ENCODE assay signal across 10 cellular contexts in the genomic region with DNA sequence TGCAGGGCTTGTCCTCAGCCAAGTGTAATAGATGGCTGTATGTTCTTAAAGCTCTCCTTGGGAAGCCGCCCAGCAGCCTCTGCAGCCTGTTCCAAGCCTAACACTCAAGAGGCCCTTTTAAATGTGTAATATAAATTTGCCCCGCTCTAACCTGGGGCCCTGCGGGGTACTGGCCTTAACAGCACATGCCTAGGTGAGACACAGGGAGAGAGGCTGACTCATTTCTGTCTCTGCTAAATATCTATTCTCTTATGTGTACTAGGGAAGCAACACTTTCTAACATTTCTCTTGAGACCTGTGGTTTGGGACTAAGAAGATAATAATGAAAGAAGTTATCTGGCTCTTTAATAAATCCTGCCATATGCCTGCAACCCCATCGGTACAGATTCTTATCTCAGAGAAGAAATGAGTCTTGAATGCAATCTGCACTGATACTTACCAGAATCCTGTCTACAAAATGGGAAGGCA. TPM values are rescaled to one million over a fixed set of nuclear protein-coding genes. Genes with fewer than 3 reads are reported as not detected.
DNase-seq lines count a peak whose midpoint lies in the region; ATAC-seq and TF ChIP-seq lines count a peak whose summit lies in the region.
"Had no signal": no experiment of that assay in that cellular context is flagged by ENCODE, and none has a peak within 500 bp of the region (broad histone marks: within the 10 kb centered on the region; RNA-seq: fewer than 3 reads in every experiment).

No MANE protein-coding gene starts in this region.

- H3K9ac ChIP-seq in Karpas-422 (ENCODE audit: low read length) = no peak overlapping the region

- DNase-seq in sigmoid colon (peak; percentile 86), erythroblast (lab: John Stamatoyannopoulos, UW) (no peak), Karpas-422 (no peak)
- no peak for DNase-seq in activated CD4-positive, alpha-beta T cell treated with anti-CD3 and anti-CD28 coated beads, Interleukin-2, amount 10 ng/mL, durations not matched to agents 7 days and 5 days
- DNase-seq: activated naive CD8-positive, alpha-beta T cell treated with anti-CD3 and anti-CD28 coated beads, Interleukin-2, amount 10 ng/mL, durations not matched to agents 7 days and 5 days; hypothalamus had no signal

- H3K9me3 ChIP-seq in sigmoid colon (no peaks in the 10 kb centered on the region), Karpas-422 (ENCODE audit: low read length) (no peaks in the 10 kb centered on the region)

- H3K4me1 ChIP-seq in sigmoid colon (peaks cover 0 to 84% (median 49%) of the 10 kb centered on the region in 4 donors), Karpas-422 (ENCODE audit: low read length) (peaks cover 3% of the 10 kb centered on the region; the same call in 1 of the 2 replicates)

- H3K9me2 ChIP-seq in Karpas-422 (replicated peaks; ENCODE audit: insufficient read depth, low read length) = no peaks in the 10 kb centered on the region

- peaks cover 9% of the 10 kb centered on the region for H3K27me3 Mint-ChIP-seq in brain
- peaks cover 28% of the 10 kb centered on the region for H3K27me3 Mint-ChIP-seq in activated CD4-positive, alpha-beta T cell treated with anti-CD3 and anti-CD28 coated beads, Interleukin-2, amount 10 ng/mL, durations not matched to agents 7 days and 5 days

- peak overlapping the region; percentile 47 to 84 (median 75) for H3K27ac ChIP-seq in sigmoid colon
- no peak overlapping the region for H3K27ac ChIP-seq in Karpas-422 (ENCODE audit: low read length)

- H3K36me3 ChIP-seq in sigmoid colon (no peaks in the 10 kb centered on the region), Karpas-422 (ENCODE audit: insufficient read depth, low read length) (no peaks in the 10 kb centered on the region)

- no peaks in the 10 kb centered on the region for H3K79me2 ChIP-seq in Karpas-422 (ENCODE audit: low read length)

- peak; percentile 56 for ATAC-seq in GM18907 (IDR thresholded peaks at IDR 0.05; ENCODE audit: unreplicated experiment)
- peak; percentile 71 for ATAC-seq in HG03097 (IDR thresholded peaks at IDR 0.05; ENCODE audit: low FRiP score, unreplicated experiment)
- no peak for ATAC-seq in GM19467 (IDR thresholded peaks at IDR 0.05; ENCODE audit: unreplicated experiment)

- H3K27me3 ChIP-seq in sigmoid colon (no peaks in the 10 kb centered on the region), Karpas-422 (ENCODE audit: low read length) (no peaks in the 10 kb centered on the region)

- 60 to 71% methylated on average over 4 of the region's 4 CpGs for WGBS in sigmoid colon, 2 donors

- no peak overlapping the region for H2AFZ ChIP-seq in Karpas-422 (ENCODE audit: low read length)

- no peaks in the 10 kb centered on the region for H4K20me1 ChIP-seq in Karpas-422 (ENCODE audit: insufficient read depth, low read depth, low read length)

- no peak for TF ChIP-seq POLR2A in sigmoid colon (IDR thresholded peaks at IDR 0.05)
- TF ChIP-seq POLR2A in erythroblast (IDR thresholded peaks at IDR 0.05; ENCODE audit: low read length) = no peak

- TF ChIP-seq CTCF in brain (conservative IDR thresholded peaks at IDR 0.05) (no peak), sigmoid colon (IDR thresholded peaks at IDR 0.05) (no peak)

- peak overlapping the region in 4 of 5 experiments; percentile 25 to 85 (median 54) for H3K27ac Mint-ChIP-seq in brain
- no peak overlapping the region for H3K27ac Mint-ChIP-seq in activated CD4-positive, alpha-beta T cell treated with anti-CD3 and anti-CD28 coated beads, Interleukin-2, amount 10 ng/mL, durations not matched to agents 7 days and 5 days

- H3K36me3 Mint-ChIP-seq in brain = no peaks in the 10 kb centered on the region
- no peaks in the 10 kb centered on the region for H3K36me3 Mint-ChIP-seq in activated CD4-positive, alpha-beta T cell treated with anti-CD3 and anti-CD28 coated beads, Interleukin-2, amount 10 ng/mL, durations not matched to agents 7 days and 5 days (ENCODE audit: low read depth)
- H3K36me3 Mint-ChIP-seq: activated naive CD8-positive, alpha-beta T cell treated with anti-CD3 and anti-CD28 coated beads, Interleukin-2, amount 10 ng/mL, durations not matched to agents 7 days and 5 days had no signal

- H3K4me1 Mint-ChIP-seq in brain = peaks cover 59% of the 10 kb centered on the region
- no peaks in the 10 kb centered on the region for H3K4me1 Mint-ChIP-seq in activated CD4-positive, alpha-beta T cell treated with anti-CD3 and anti-CD28 coated beads, Interleukin-2, amount 10 ng/mL, durations not matched to agents 7 days and 5 days
- H3K4me1 Mint-ChIP-seq: activated naive CD8-positive, alpha-beta T cell treated with anti-CD3 and anti-CD28 coated beads, Interleukin-2, amount 10 ng/mL, durations not matched to agents 7 days and 5 days had no signal

- H3K4me3 ChIP-seq in sigmoid colon (no peak overlapping the region), Karpas-422 (ENCODE audit: low read length) (no peak overlapping the region)

- H3K4me2 ChIP-seq in Karpas-422 (ENCODE audit: low read depth, low read length, poor library complexity, severe bottlenecking) = no peak overlapping the region

- intact Hi-C loops in sigmoid colon (cut with DNase I) = loop anchor here (2.0 kb wide), 1 partner anchor 43 kb away; no protein-coding TSS in a partner anchor

- H3K4me3 Mint-ChIP-seq in brain = peak overlapping the region in 1 of 5 experiments; percentile 38
- no peak overlapping the region for H3K4me3 Mint-ChIP-seq in activated CD4-positive, alpha-beta T cell treated with anti-CD3 and anti-CD28 coated beads, Interleukin-2, amount 10 ng/mL, durations not matched to agents 7 days and 5 days
- H3K4me3 Mint-ChIP-seq: activated naive CD8-positive, alpha-beta T cell treated with anti-CD3 and anti-CD28 coated beads, Interleukin-2, amount 10 ng/mL, durations not matched to agents 7 days and 5 days had no signal

- TF ChIP-seq EP300 in sigmoid colon (IDR thresholded peaks at IDR 0.05) = peak in 3 of 4 donors; percentile 28 to 82 (median 52)

- H3K9me3 Mint-ChIP-seq in brain = peaks cover 0 to 7% (median 0%) of the 10 kb centered on the region in 5 experiments
- H3K9me3 Mint-ChIP-seq in activated CD4-positive, alpha-beta T cell treated with anti-CD3 and anti-CD28 coated beads, Interleukin-2, amount 10 ng/mL, durations not matched to agents 7 days and 5 days = no peaks in the 10 kb centered on the region
- H3K9me3 Mint-ChIP-seq: activated naive CD8-positive, alpha-beta T cell treated with anti-CD3 and anti-CD28 coated beads, Interleukin-2, amount 10 ng/mL, durations not matched to agents 7 days and 5 days had no signal

- POLR2A ChIA-PET in activated CD4-positive, alpha-beta T cell treated with anti-CD3 and anti-CD28 coated beads, Interleukin-2, amount 10 ng/mL, durations not matched to agents 7 days and 5 days (lab: Charles Lee) = no interaction called here

- CTCF ChIA-PET in activated CD4-positive, alpha-beta T cell treated with anti-CD3 and anti-CD28 coated beads, Interleukin-2, amount 10 ng/mL, durations not matched to agents 7 days and 5 days (lab: Charles Lee) = no interaction called here

RNA-seq across cellular contexts. Expression of a gene that starts 14.7 kb away (rescaled TPM):
- polyA plus RNA-seq in brain (ENCODE audit: insufficient read depth, low read depth, low replicate concordance) (10.4 TPM), sigmoid colon (100 to 1,000 TPM in 1 of 3 donors, 10 to 100 TPM in 2; 48.6 to 106 (median 65.3) TPM)
- total RNA-seq in sigmoid colon = 100 to 1,000 TPM in 2 of 4 donors, 10 to 100 TPM in 2; 49.2 to 178 (median 91.6) TPM
- not detected in 2 replicates for total RNA-seq in Karpas-422 (2014; rRNA removed; shearing (Covaris generic); ENCODE audit: low replicate concordance)
- total RNA-seq in activated CD4-positive, alpha-beta T cell treated with anti-CD3 and anti-CD28 coated beads, Interleukin-2, amount 10 ng/mL, durations not matched to agents 7 days and 5 days = under 1 TPM; 0.10 to 0.27 TPM

RNA-seq across cellular contexts. Expression of a gene that starts 59.3 kb away (rescaled TPM):
- polyA plus RNA-seq in brain (ENCODE audit: insufficient read depth, low read depth, low replicate concordance) = not detected
- total RNA-seq in sigmoid colon = not detected
- not detected for polyA plus RNA-seq in sigmoid colon
- not detected in 2 replicates for total RNA-seq in Karpas-422 (2014; rRNA removed; shearing (Covaris generic); ENCODE audit: low replicate concordance)
- not detected for total RNA-seq in activated CD4-positive, alpha-beta T cell treated with anti-CD3 and anti-CD28 coated beads, Interleukin-2, amount 10 ng/mL, durations not matched to agents 7 days and 5 days
- total RNA-seq: activated naive CD8-positive, alpha-beta T cell treated with anti-CD3 and anti-CD28 coated beads, Interleukin-2, amount 10 ng/mL, durations not matched to agents 7 days and 5 days had no signal

Comparison
In these comparisons a context has a peak if more than half of its experiments do, and no peak if none do; other contexts are left out.
1. RNA of a gene that starts 14.7 kb away (total RNA-seq): 49.2 to 178 TPM in sigmoid colon; 0.10 to 0.27 TPM in activated CD4-positive, alpha-beta T cell treated with anti-CD3 and anti-CD28 coated beads, Interleukin-2, amount 10 ng/mL, durations not matched to agents 7 days and 5 days and not detected in Karpas-422; every median in the first group is over 10 times any median in the second.